Comparison of ENCODE assay signal across 1 cellular context in genomic region chr2:909764-910379, GRCh38.
TF ChIP-seq lines count a peak whose summit lies in the region.
"Not testable (repeated sequence)": the region's sequence is repeated elsewhere in the genome, so short reads cannot be mapped to it uniquely, and the experiment has no call there.

No MANE protein-coding gene starts in this region.

TF ChIP-seq in K562, 482 proteins besides CTCF, POLR2A, EP300 and RAD21:
- TF ChIP-seq ZBTB11 (CRISPR knock-in tag; IDR thresholded peaks at IDR 0.05): peak in 1 of 3 experiments; percentile 88; a peak in 2 of 6 replicates
- TF ChIP-seq ZBTB40 (IDR thresholded peaks at IDR 0.05): peak; percentile 30; the same call in 1 of the 2 replicates
- not testable (repeated sequence) for TF ChIP-seq ZBTB40 (CRISPR knock-in tag; IDR thresholded peaks at IDR 0.05)
- TF ChIP-seq GABPA (tag; conservative IDR thresholded peaks at IDR 0.05; ENCODE audit: low read depth): peak; percentile 78
